Comparison of ENCODE assay signal across 16 cellular contexts in the genomic region with DNA sequence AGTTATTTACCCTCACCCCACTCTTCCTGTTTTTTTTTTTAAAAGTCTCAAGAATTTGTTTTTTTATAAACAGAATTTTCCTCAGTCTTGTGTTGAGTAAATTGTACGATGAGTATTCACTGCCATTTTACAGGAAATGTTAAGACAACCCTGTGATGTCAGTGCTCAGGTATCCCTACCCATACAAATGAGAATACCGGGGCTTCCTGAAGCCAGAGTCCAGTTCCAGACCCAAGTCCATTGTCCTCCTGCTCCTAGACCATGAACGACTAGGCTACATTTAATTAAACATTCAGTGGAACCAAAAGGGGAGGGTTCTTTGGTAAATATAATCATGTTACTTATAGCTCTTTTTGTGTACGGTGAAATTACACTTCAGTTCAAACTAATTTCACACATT.
"Had no signal": no experiment of that assay in that cellular context is flagged by ENCODE, and none has a peak within 500 bp of the region (broad histone marks: within the 10 kb centered on the region; RNA-seq: fewer than 3 reads in every experiment).

No MANE protein-coding gene starts in this region.

- H3K4me3 ChIP-seq: coronary artery, gastrocnemius medialis, right atrium auricular region, smooth muscle cell, tibial artery, upper lobe of right lung had no signal

- H3K4me2 ChIP-seq: smooth muscle cell had no signal

- H3K4me1 ChIP-seq: gastrocnemius medialis, right atrium auricular region, tibial artery, upper lobe of right lung had no signal

- H3K27me3 ChIP-seq: gastrocnemius medialis, right atrium auricular region, tibial artery, upper lobe of right lung had no signal

- DNase-seq: central memory CD4-positive, alpha-beta T cell; effector CD4-positive, alpha-beta T cell; endodermal cell; gastrocnemius medialis; glutamatergic neuron; left cardiac atrium; mammary epithelial cell; natural killer cell; posterior cingulate gyrus; stimulated activated CD4-positive, alpha-beta T cell treated with anti-CD3 and anti-CD28 coated beads, Interleukin-2, amount 100 ng/mL, for 48 hours; stimulated activated naive CD8-positive, alpha-beta T cell treated with anti-CD3 and anti-CD28 coated beads, Interleukin-15, Interleukin-2, amounts not matched to agents 100 U/mL and 50 U/mL, for 24 hours; tibial artery; upper lobe of right lung had no signal

- H3K9me3 ChIP-seq: gastrocnemius medialis, right atrium auricular region, tibial artery, upper lobe of right lung had no signal

- H3K27ac ChIP-seq: coronary artery, gastrocnemius medialis, right atrium auricular region, tibial artery, upper lobe of right lung had no signal
